15 cellular contexts compared by ENCODE assay signal in genomic region chr12:27190761-27191160, GRCh38. TPM values are rescaled to one million over a fixed set of nuclear protein-coding genes. Genes with fewer than 3 reads are reported as not detected.
DNase-seq lines count a peak whose midpoint lies in the region; FAIRE-seq and TF ChIP-seq lines count a peak whose summit lies in the region.
"Had no signal": no experiment of that assay in that cellular context is flagged by ENCODE, and none has a peak within 500 bp of the region (broad histone marks: within the 10 kb centered on the region; RNA-seq: fewer than 3 reads in every experiment).

No MANE protein-coding gene starts in this region.

- intact Hi-C loops in cardiac septum (cut with DNase I), result loop anchor here (5.0 kb wide), 1 partner anchor 102 kb away; no protein-coding TSS in a partner anchor
- intact Hi-C loops in vagina (cut with DNase I), result loop anchor here (10.0 kb wide), 1 partner anchor 54 kb away; the partner anchor contains the start of gene STK38L
- intact Hi-C loops in kidney (cut with DNase I), result no loop called here

- no peak overlapping the region for H3K9ac ChIP-seq in kidney (ENCODE audit: low read length in 2 of 2)

- no peak for FAIRE-seq in kidney (lab: Jason Lieb, UNC)

- TF ChIP-seq POLR2A in vagina (IDR thresholded peaks at IDR 0.05), result no peak

- H3K27ac ChIP-seq in right atrium auricular region (peak overlapping the region; percentile 80 to 89), epithelial cell of prostate (peak overlapping the region; percentile 13), muscle layer of duodenum (ENCODE audit: low read length) (peak overlapping the region; percentile 68), vagina (peak overlapping the region; percentile 70), kidney (ENCODE audit: low read depth in 2 of 2, low read length in 2 of 2) (no peak overlapping the region)
- H3K27ac ChIP-seq: spleen had no signal

- H3K27me3 ChIP-seq in right atrium auricular region (no peaks in the 10 kb centered on the region), muscle layer of duodenum (ENCODE audit: low read depth, low read length) (no peaks in the 10 kb centered on the region), vagina (no peaks in the 10 kb centered on the region)
- H3K27me3 ChIP-seq: spleen had no signal

- H3K36me3 ChIP-seq in right atrium auricular region (no peaks in the 10 kb centered on the region), muscle layer of duodenum (ENCODE audit: control insufficient read depth in 1 of 2, insufficient read depth in 2 of 2, low read length in 2 of 2) (peaks cover 0 to 5% of the 10 kb centered on the region in 2 donors), vagina (no peaks in the 10 kb centered on the region), kidney (ENCODE audit: control insufficient read depth in 1 of 2, insufficient read depth in 2 of 2, low read length in 2 of 2) (no peaks in the 10 kb centered on the region)
- H3K36me3 ChIP-seq: spleen had no signal

- H3K9me3 ChIP-seq in right atrium auricular region, result no peaks in the 10 kb centered on the region
- H3K9me3 ChIP-seq in muscle layer of duodenum (ENCODE audit: control insufficient read depth in 1 of 2, low read length in 2 of 2), result no peaks in the 10 kb centered on the region
- H3K9me3 ChIP-seq in vagina, result no peaks in the 10 kb centered on the region
- H3K9me3 ChIP-seq in kidney (ENCODE audit: control insufficient read depth in 1 of 2, low read length in 2 of 2), result no peaks in the 10 kb centered on the region
- H3K9me3 ChIP-seq: spleen had no signal

- TF ChIP-seq CTCF in right atrium auricular region (IDR thresholded peaks at IDR 0.05) (no peak), vagina (IDR thresholded peaks at IDR 0.05) (no peak), kidney (IDR thresholded peaks at IDR 0.05; ENCODE audit: borderline replicate concordance, extremely low read depth, insufficient read depth) (no peak)

- no peak for DNase-seq in right atrium auricular region (ENCODE audit: low spot score)
- no peak for DNase-seq in cardiac septum (ENCODE audit: low spot score)
- DNase-seq in epithelial cell of prostate (ENCODE audit: low read depth, low spot score), result no peak
- no peak for DNase-seq in vagina (ENCODE audit: extremely low spot score in 2 of 2)
- no peak for DNase-seq in activated gamma-delta T cell (lab: John Stamatoyannopoulos, UW)
- no peak for DNase-seq in kidney
- no peak for DNase-seq in nucleus accumbens (lab: John Stamatoyannopoulos, UW)
- DNase-seq: activated CD4-positive, CD25-positive, alpha-beta regulatory T cell treated with anti-CD3 and anti-CD28 coated beads, Interleukin-2, amount 50 U/mL, for 72 hours; activated naive CD8-positive, alpha-beta T cell treated with anti-CD3 and anti-CD28 coated beads for 36 hours; kidney glomerular epithelial cell; MM.1S; NCI-H2171 treated with DMSO at 0.1 percent for 48 hours; nephron progenitor cell; spleen had no signal

- H3K4me1 ChIP-seq in right atrium auricular region (peaks cover 0 to 63% of the 10 kb centered on the region in 2 donors), muscle layer of duodenum (ENCODE audit: control insufficient read depth in 1 of 2, insufficient read depth in 2 of 2, low read length in 2 of 2) (peaks cover 9 to 13% of the 10 kb centered on the region in 2 donors), vagina (peaks cover 45% of the 10 kb centered on the region), kidney (ENCODE audit: control insufficient read depth in 1 of 2, insufficient read depth in 1 of 2, low read depth in 1 of 2, low read length in 2 of 2) (peaks cover 0 to 7% of the 10 kb centered on the region in 2 donors)
- H3K4me1 ChIP-seq: spleen had no signal

- H3K4me3 ChIP-seq in right atrium auricular region (no peak overlapping the region), muscle layer of duodenum (ENCODE audit: low read depth in 1 of 2, low read length in 2 of 2) (peak overlapping the region in 1 of 2 donors; percentile 12), vagina (no peak overlapping the region), kidney (ENCODE audit: low read length in 2 of 2) (no peak overlapping the region)
- H3K4me3 ChIP-seq: spleen had no signal

RNA-seq across cellular contexts. Expression of gene STK38L, which starts 53.3 kb away (rescaled TPM):
- total RNA-seq in right atrium auricular region, result 10 to 100 TPM; 65.9 to 93.2 TPM
- total RNA-seq in cardiac septum, result 269 TPM
- total RNA-seq in vagina, result 52.8 TPM
- total RNA-seq in kidney, result 43.6 TPM
- 5.2 TPM for polyA plus RNA-seq in kidney (ENCODE audit: insufficient read depth, low read depth, low replicate concordance)

Comparison
In these comparisons a context has a peak if more than half of its experiments do, and no peak if none do; other contexts are left out.
1. H3K27ac ChIP-seq: peak in right atrium auricular region (2 of 2), epithelial cell of prostate (single experiment), muscle layer of duodenum (single experiment) and vagina (single experiment); none in kidney (0 of 2).